ENCODE assay signal across 28 cellular contexts in the genomic region with DNA sequence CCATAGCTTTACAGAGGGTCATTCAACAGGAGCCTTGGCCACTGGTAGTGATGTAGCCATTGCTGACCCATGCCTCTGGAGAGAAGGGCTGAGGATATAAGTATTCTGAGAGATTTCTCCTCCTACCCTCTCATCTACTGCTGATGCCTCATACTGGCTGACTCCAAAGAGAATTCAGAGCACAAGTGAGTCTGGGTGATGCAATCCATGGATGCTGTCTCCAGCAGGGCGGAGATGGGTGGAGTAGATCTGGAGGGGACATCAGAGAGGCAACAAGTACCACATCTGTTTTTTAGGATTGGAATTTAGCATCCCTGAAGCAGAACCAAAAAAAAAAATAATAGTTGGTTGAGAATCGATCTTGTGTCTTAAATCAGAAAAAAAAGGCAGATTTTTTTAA.
"Had no signal": no experiment of that assay in that cellular context is flagged by ENCODE, and none has a peak within 500 bp of the region (broad histone marks: within the 10 kb centered on the region; RNA-seq: fewer than 3 reads in every experiment).

No MANE protein-coding gene starts in this region.

- H3K9me3 ChIP-seq: ovary, psoas muscle, right lobe of liver, spleen, suprapubic skin, testis, tibial artery, transverse colon, upper lobe of right lung, uterus had no signal

- DNase-seq: natural killer cell; occipital lobe; ovary; posterior cingulate gyrus; psoas muscle; right cardiac atrium; right lobe of liver; spleen; stimulated activated CD4-positive, alpha-beta T cell treated with anti-CD3 and anti-CD28 coated beads, Interleukin-12 subunit alpha, Interleukin-12 subunit beta, amount 100 ng/mL, for 4 hours; stimulated activated CD4-positive, alpha-beta T cell treated with anti-CD3 and anti-CD28 coated beads, Interleukin-1b, Interleukin-23, amount 100 ng/mL, for 48 hours; stimulated activated CD4-positive, alpha-beta T cell treated with anti-CD3 and anti-CD28 coated beads, Interleukin-4, amount 100 ng/mL, for 1 hour; stimulated activated CD4-positive, alpha-beta T cell treated with anti-CD3 and anti-CD28 coated beads, Interleukin-4, amount 100 ng/mL, for 4 hours; stimulated activated CD8-positive, alpha-beta memory T cell treated with anti-CD3 and anti-CD28 coated beads, Interleukin-4, amount 100 ng/mL, for 48 hours; stimulated activated naive CD4-positive, alpha-beta T cell; stimulated activated naive CD8-positive, alpha-beta T cell treated with anti-CD3 and anti-CD28 coated beads, Interleukin-15, amount 100 ng/mL, for 72 hours; stimulated activated naive CD8-positive, alpha-beta T cell treated with anti-CD3 and anti-CD28 coated beads, Interleukin-15, Interleukin-2, amounts not matched to agents 100 U/mL and 50 U/mL, for 24 hours; substantia nigra; testis; tibial artery; transverse colon; upper lobe of right lung; uterus had no signal

- H3K27me3 ChIP-seq: neural progenitor cell, ovary, right lobe of liver, spleen, suprapubic skin, testis, tibial artery, transverse colon, upper lobe of right lung, uterus had no signal

- H3K4me3 ChIP-seq: neural progenitor cell, ovary, psoas muscle, right lobe of liver, skin epidermis, smooth muscle cell, spleen, suprapubic skin, testis, tibial artery, transverse colon, upper lobe of right lung, uterus had no signal

- H2AFZ ChIP-seq: neural progenitor cell, parathyroid adenoma had no signal

- H3K9ac ChIP-seq: neural progenitor cell, parathyroid adenoma had no signal

- ATAC-seq: natural killer cell; psoas muscle; right cardiac atrium; right lobe of liver; stimulated activated memory B cell treated with anti-CD40 and anti-IgM and Interleukin-4, amounts not matched to agents 10 μg/mL and 1 μg/mL and 100 μg/mL, for 72 hours; stimulated activated naive CD8-positive, alpha-beta T cell treated with anti-CD3 and anti-CD28 coated beads, Interleukin-15, amount 100 ng/mL, for 72 hours; stimulated activated naive CD8-positive, alpha-beta T cell treated with anti-CD3 and anti-CD28 coated beads, Interleukin-15, Interleukin-2, amounts not matched to agents 100 U/mL and 50 U/mL, for 24 hours; upper lobe of right lung had no signal

- H3K36me3 ChIP-seq: neural progenitor cell, ovary, right lobe of liver, spleen, suprapubic skin, tibial artery, transverse colon, upper lobe of right lung, uterus had no signal

- H3K4me2 ChIP-seq: neural progenitor cell had no signal

- H3K27ac ChIP-seq: neural progenitor cell, ovary, parathyroid adenoma, psoas muscle, right lobe of liver, skin epidermis, spleen, suprapubic skin, testis, tibial artery, transverse colon, upper lobe of right lung, uterus had no signal

- H3K4me1 ChIP-seq: parathyroid adenoma, psoas muscle, right lobe of liver, spleen, suprapubic skin, testis, upper lobe of right lung, uterus had no signal
